ENCODE assay signal across 16 cellular contexts in genomic region chr10:33129987-33130386, GRCh38.
DNase-seq lines count a peak whose midpoint lies in the region; ATAC-seq, FAIRE-seq and TF ChIP-seq lines count a peak whose summit lies in the region.
"Had no signal": no experiment of that assay in that cellular context is flagged by ENCODE, and none has a peak within 500 bp of the region (broad histone marks: within the 10 kb centered on the region; RNA-seq: fewer than 3 reads in every experiment).

No MANE protein-coding gene starts in this region.

- H3K27ac ChIP-seq in IMR-90 (ENCODE audit: insufficient read depth, low read length): peak overlapping the region; percentile 71

- peak overlapping the region; percentile 43 to 86; a peak in 3 of 4 replicates for H4K8ac ChIP-seq in IMR-90 (ENCODE audit: low read depth in 2 of 2, low read length in 2 of 2)

- peaks cover 20 to 77% (median 61%) of the 10 kb centered on the region in 4 donors for H3K4me1 Mint-ChIP-seq in naive thymus-derived CD8-positive, alpha-beta T cell

- H3K18ac ChIP-seq in IMR-90 (ENCODE audit: low read depth, low read length): peak overlapping the region; percentile 1; the same call in 1 of the 2 replicates

- no peaks in the 10 kb centered on the region for H3K9me3 Mint-ChIP-seq in naive thymus-derived CD8-positive, alpha-beta T cell
- H3K9me3 Mint-ChIP-seq: stimulated activated naive B cell treated with anti-CD40 and anti-IgM and Interleukin-4, amounts not matched to agents 10 μg/mL and 1 μg/mL and 100 μg/mL, for 72 hours had no signal

- H2AK5ac ChIP-seq in IMR-90 (ENCODE audit: low read depth, low read length): peak overlapping the region; percentile 26; the same call in 1 of the 2 replicates

- 0 out of 2 replicates have a peak overlapping the region, but pooled peaks have one; percentile 1 for H3K4me2 ChIP-seq in IMR-90 (ENCODE audit: low read depth, low read length)

- TF ChIP-seq CTCF in IMR-90 (conservative IDR thresholded peaks at IDR 0.05; ENCODE audit: low read depth, low read length) (no peak), bronchial epithelial cell (IDR thresholded peaks at IDR 0.05; ENCODE audit: insufficient read depth, low read length, severe bottlenecking) (no peak)

- CTCF ChIA-PET in IMR-90 (lab: Yijun Ruan, JAX): interaction anchor here (0.6 to 1.0 kb wide), 2 partner anchors 26 to 550 kb away, joined by 5 to 6 read pairs; no protein-coding TSS in a partner anchor

- H3K9me3 ChIP-seq in IMR-90 (ENCODE audit: control insufficient read depth, insufficient read depth, low read length): no peaks in the 10 kb centered on the region

- H3K9me1 ChIP-seq in IMR-90 (ENCODE audit: insufficient read depth, low read length): peaks cover 27% of the 10 kb centered on the region

- in situ Hi-C loops in IMR-90 (cut with MboI; ENCODE audit: low sequenced_read_pairs): loop anchor here (10.0 kb wide), 1 partner anchor 115 kb away; no protein-coding TSS in a partner anchor

- H3K27me3 ChIP-seq in IMR-90 (ENCODE audit: control insufficient read depth, insufficient read depth, low read length): no peaks in the 10 kb centered on the region
- no peaks in the 10 kb centered on the region for H3K27me3 ChIP-seq in bronchial epithelial cell (ENCODE audit: control insufficient read depth, insufficient read depth, low read length)

- no peaks in the 10 kb centered on the region for H3K36me3 ChIP-seq in IMR-90 (ENCODE audit: control insufficient read depth, insufficient read depth, low read length)
- no peaks in the 10 kb centered on the region for H3K36me3 ChIP-seq in bronchial epithelial cell (ENCODE audit: control insufficient read depth, insufficient read depth, low read length)

- no peak overlapping the region for H4K5ac ChIP-seq in IMR-90 (ENCODE audit: low read depth, low read length)

- H3K9ac ChIP-seq in IMR-90 (ENCODE audit: low read depth, low read length): no peak overlapping the region

- H3K14ac ChIP-seq in IMR-90 (replicated peaks; ENCODE audit: low read depth, low read length): peak overlapping the region; percentile 56

- no peak for TF ChIP-seq RAD21 in IMR-90 (IDR thresholded peaks at IDR 0.05; ENCODE audit: low read length)

- H3K4me3 ChIP-seq in IMR-90 (ENCODE audit: insufficient read depth, low read depth, low read length): no peak overlapping the region
- H3K4me3 ChIP-seq in bronchial epithelial cell (ENCODE audit: low read depth, low read length): no peak overlapping the region

- H2AK9ac ChIP-seq in IMR-90 (replicated peaks; ENCODE audit: low read depth, low read length, poor library complexity): no peak overlapping the region

- DNase-seq in AG20443 (ENCODE audit: low spot score) (peak; percentile 24), IMR-90 (peak; percentile 95), bronchial epithelial cell (ENCODE audit: low read depth) (peak; percentile 51), ureter (ENCODE audit: low spot score) (no peak), DMS53 (lab: John Stamatoyannopoulos, UW) (no peak), globus pallidus (ENCODE audit: low spot score) (no peak), GM19240 (ENCODE audit: insufficient read length, low spot score) (no peak)
- no peak for DNase-seq in naive thymus-derived CD8-positive, alpha-beta T cell
- DNase-seq: DMS 273 treated with DMSO at 0.1 percent for 48 hours; KBM-7; kidney; NCI-H2107; stimulated activated naive B cell treated with anti-CD40 and anti-IgM and Interleukin-4, amounts not matched to agents 10 μg/mL and 1 μg/mL and 100 μg/mL, for 72 hours; T-helper 9 cell had no signal

- H3K36me3 Mint-ChIP-seq in naive thymus-derived CD8-positive, alpha-beta T cell: no peaks in the 10 kb centered on the region
- H3K36me3 Mint-ChIP-seq: brain had no signal

- H3K27me3 Mint-ChIP-seq in naive thymus-derived CD8-positive, alpha-beta T cell: no peaks in the 10 kb centered on the region

- peak overlapping the region; percentile 73 for H2BK120ac ChIP-seq in IMR-90 (ENCODE audit: low read depth, low read length)

- H4K91ac ChIP-seq in IMR-90 (ENCODE audit: insufficient read depth, low read depth, low read length): peak overlapping the region; percentile 71

- H3K27ac Mint-ChIP-seq in naive thymus-derived CD8-positive, alpha-beta T cell: peak overlapping the region in 7 of 10 donors; percentile 40 to 94 (median 68)
- H3K27ac Mint-ChIP-seq: stimulated activated naive B cell treated with anti-CD40 and anti-IgM and Interleukin-4, amounts not matched to agents 10 μg/mL and 1 μg/mL and 100 μg/mL, for 72 hours had no signal

- intact Hi-C loops in IMR-90 (cut with micrococcal nuclease): loop anchor here (10.0 kb wide), 1 partner anchor 335 kb away; no protein-coding TSS in a partner anchor

- H4K20me1 ChIP-seq in IMR-90 (ENCODE audit: insufficient read depth, low read length): no peaks in the 10 kb centered on the region

- dilution Hi-C loops in IMR-90 (cut with HindIII; ENCODE audit: low sequenced_read_pairs, unreplicated experiment): no loop called here

- POLR2A ChIA-PET in IMR-90 (lab: Charles Lee; ENCODE audit: unreplicated experiment): no interaction called here
- POLR2A ChIA-PET in naive thymus-derived CD8-positive, alpha-beta T cell (lab: Charles Lee): interaction anchor here (1.1 to 2.7 kb wide), 2 partner anchors 9 to 120 kb away, joined by 3 to 9 read pairs; no protein-coding TSS in a partner anchor

- H2BK15ac ChIP-seq in IMR-90 (ENCODE audit: low read depth, low read length): peak overlapping the region; percentile 17; the same call in 1 of the 3 replicates

- peaks cover 27% of the 10 kb centered on the region for H3K4me1 ChIP-seq in IMR-90 (ENCODE audit: control insufficient read depth, insufficient read depth, low read length)

- no peaks in the 10 kb centered on the region for H3K79me1 ChIP-seq in IMR-90 (ENCODE audit: low read depth in 1 of 2, low read length in 2 of 2)

- peak; percentile 15 for ATAC-seq in IMR-90 (ENCODE audit: low read depth)
- ATAC-seq in naive thymus-derived CD8-positive, alpha-beta T cell: no peak
- ATAC-seq: stimulated activated naive B cell treated with anti-CD40 and anti-IgM and Interleukin-4, amounts not matched to agents 10 μg/mL and 1 μg/mL and 100 μg/mL, for 72 hours had no signal

- TF ChIP-seq POLR2A in IMR-90 (IDR thresholded peaks at IDR 0.05; ENCODE audit: low read depth, low read length): no peak

- no peak for FAIRE-seq in bronchial epithelial cell (lab: Jason Lieb, UNC)
- FAIRE-seq: GM12891, kidney had no signal

- 80% methylated on average over 1 of the region's 5 CpGs; no CpG with 5 or more reads in 1 of the 2 experiments for WGBS in IMR-90 (ENCODE audit: extremely low coverage in 2 of 2, insufficient read length in 1 of 2), 2 experiments

- no peak overlapping the region for H3K4me3 Mint-ChIP-seq in naive thymus-derived CD8-positive, alpha-beta T cell
- H3K4me3 Mint-ChIP-seq: brain; stimulated activated naive B cell treated with anti-CD40 and anti-IgM and Interleukin-4, amounts not matched to agents 10 μg/mL and 1 μg/mL and 100 μg/mL, for 72 hours had no signal

- H3K4ac ChIP-seq in IMR-90 (ENCODE audit: low read depth, low read length): peak overlapping the region; percentile 64

- peak overlapping the region; percentile 26; the same call in 1 of the 2 replicates for H3K56ac ChIP-seq in IMR-90 (ENCODE audit: extremely low read depth, insufficient read depth, low read length)

- no peak overlapping the region for H3K23ac ChIP-seq in IMR-90 (ENCODE audit: low read depth, low read length)

- peak overlapping the region; percentile 81 for H2BK5ac ChIP-seq in IMR-90 (ENCODE audit: low read depth, low read length, poor library complexity, severe bottlenecking)

- H2BK20ac ChIP-seq in IMR-90 (ENCODE audit: low read depth, low read length): peak overlapping the region; percentile 60

- no TSS peak for BruUV-seq in IMR-90 (replicated peaks; lab: Mats Ljungman, UMichigan)

- H2AFZ ChIP-seq in IMR-90 (replicated peaks; ENCODE audit: low read length, poor library complexity): no peak overlapping the region

TF ChIP-seq in IMR-90, 13 proteins besides CTCF, POLR2A, EP300 and RAD21:
- TF ChIP-seq, protein P1, sequence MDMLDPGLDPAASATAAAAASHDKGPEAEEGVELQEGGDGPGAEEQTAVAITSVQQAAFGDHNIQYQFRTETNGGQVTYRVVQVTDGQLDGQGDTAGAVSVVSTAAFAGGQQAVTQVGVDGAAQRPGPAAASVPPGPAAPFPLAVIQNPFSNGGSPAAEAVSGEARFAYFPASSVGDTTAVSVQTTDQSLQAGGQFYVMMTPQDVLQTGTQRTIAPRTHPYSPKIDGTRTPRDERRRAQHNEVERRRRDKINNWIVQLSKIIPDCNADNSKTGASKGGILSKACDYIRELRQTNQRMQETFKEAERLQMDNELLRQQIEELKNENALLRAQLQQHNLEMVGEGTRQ (IDR thresholded peaks at IDR 0.05; ENCODE audit: low read depth, low read length): 0 out of 2 replicates have a peak, but pooled peaks have one; percentile 23
- TF ChIP-seq MAZ (IDR thresholded peaks at IDR 0.05; ENCODE audit: borderline replicate concordance, low read depth, low read length) (no peak), NFE2L2 (IDR thresholded peaks at IDR 0.05; ENCODE audit: low read depth, low read length) (peak; percentile 15; the same call in 1 of the 2 replicates), SMC3 (IDR thresholded peaks at IDR 0.05; ENCODE audit: low read depth, low read length) (peak; percentile 28; the same call in 1 of the 2 replicates), CEBPB (IDR thresholded peaks at IDR 0.05; ENCODE audit: low read depth, low read length) (peak; percentile 99), RCOR1 (IDR thresholded peaks at IDR 0.05; ENCODE audit: insufficient replicate concordance, low read length) (no peak), MXI1 (IDR thresholded peaks at IDR 0.05; ENCODE audit: borderline replicate concordance, low read depth, low read length) (no peak; the same call in 1 of the 2 replicates), MAFK (IDR thresholded peaks at IDR 0.05; ENCODE audit: low read depth, low read length) (no peak), CHD1 (IDR thresholded peaks at IDR 0.05; ENCODE audit: low read depth, low read length) (0 out of 2 replicates have a peak, but pooled peaks have one; percentile 63), BHLHE40 (IDR thresholded peaks at IDR 0.05; ENCODE audit: low read depth, low read length) (peak; percentile 99), FOS (IDR thresholded peaks at IDR 0.05; ENCODE audit: low read depth, low read length) (peak; percentile 75), RFX5 (IDR thresholded peaks at IDR 0.05; ENCODE audit: low read depth, low read length) (no peak)
- TF ChIP-seq, protein P2, sequence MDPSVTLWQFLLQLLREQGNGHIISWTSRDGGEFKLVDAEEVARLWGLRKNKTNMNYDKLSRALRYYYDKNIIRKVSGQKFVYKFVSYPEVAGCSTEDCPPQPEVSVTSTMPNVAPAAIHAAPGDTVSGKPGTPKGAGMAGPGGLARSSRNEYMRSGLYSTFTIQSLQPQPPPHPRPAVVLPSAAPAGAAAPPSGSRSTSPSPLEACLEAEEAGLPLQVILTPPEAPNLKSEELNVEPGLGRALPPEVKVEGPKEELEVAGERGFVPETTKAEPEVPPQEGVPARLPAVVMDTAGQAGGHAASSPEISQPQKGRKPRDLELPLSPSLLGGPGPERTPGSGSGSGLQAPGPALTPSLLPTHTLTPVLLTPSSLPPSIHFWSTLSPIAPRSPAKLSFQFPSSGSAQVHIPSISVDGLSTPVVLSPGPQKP (IDR thresholded peaks at IDR 0.05; ENCODE audit: borderline replicate concordance, low read depth, low read length): no peak

Comparison
In these comparisons a context has a peak if more than half of its experiments do, and no peak if none do; other contexts are left out.
1. DNase-seq: peak in AG20443 (single experiment), IMR-90 (single experiment) and bronchial epithelial cell (single experiment); none in naive thymus-derived CD8-positive, alpha-beta T cell (0 of 10), ureter (single experiment), DMS53 (single experiment), globus pallidus (single experiment) and GM19240 (single experiment).